29 cellular contexts compared by ENCODE assay signal in the genomic region with DNA sequence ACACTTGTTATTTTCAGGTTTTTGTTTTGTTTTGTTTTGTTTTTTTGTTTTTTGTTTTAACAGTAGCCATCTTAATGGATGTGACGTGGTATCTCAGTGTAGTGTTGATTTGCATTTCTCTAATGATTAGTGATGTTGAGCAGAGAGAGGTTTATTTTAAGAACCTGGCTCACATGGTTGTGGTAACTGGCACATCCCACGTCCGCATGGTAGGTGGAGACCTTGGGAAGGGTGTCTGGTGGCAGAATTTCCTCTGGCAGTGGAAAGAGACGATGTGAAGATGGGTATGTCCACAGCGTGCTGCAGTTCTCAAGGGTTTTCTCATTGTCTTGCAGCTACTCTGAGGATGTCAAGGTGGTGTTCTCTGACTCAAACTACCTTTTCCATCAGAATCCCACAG.
"Had no signal": no experiment of that assay in that cellular context is flagged by ENCODE, and none has a peak within 500 bp of the region (broad histone marks: within the 10 kb centered on the region; RNA-seq: fewer than 3 reads in every experiment).

No MANE protein-coding gene starts in this region.

- H3K4me3 ChIP-seq: ascending aorta, breast epithelium, cardiac muscle cell, coronary artery, dorsolateral prefrontal cortex, esophagus muscularis mucosa, gastrocnemius medialis had no signal

- H3K27me3 Mint-ChIP-seq: activated CD4-positive, alpha-beta memory T cell treated with anti-CD3 and anti-CD28 coated beads, Interleukin-2, amount 10 ng/mL, durations not matched to agents 7 days and 5 days; activated CD4-positive, alpha-beta T cell treated with anti-CD3 and anti-CD28 coated beads, Interleukin-2, amount 10 ng/mL, durations not matched to agents 7 days and 5 days; activated naive CD4-positive, alpha-beta T cell treated with anti-CD3 and anti-CD28 coated beads, Interleukin-2, amount 10 ng/mL, durations not matched to agents 7 days and 5 days; activated naive CD8-positive, alpha-beta T cell treated with anti-CD3 and anti-CD28 coated beads, Interleukin-2, amount 10 ng/mL, durations not matched to agents 7 days and 5 days; activated T-cell treated with anti-CD3 and anti-CD28 coated beads, Interleukin-2, amount 50 U/mL, for 24 hours; central memory CD8-positive, alpha-beta T cell; dendritic cell treated with granulocyte-macrophage colony-stimulating factor and Interleukin-4, amounts not matched to agents 40 ng/mL and 50 ng/mL, for 4 days had no signal

- H3K4me1 ChIP-seq: ascending aorta, breast epithelium, esophagus muscularis mucosa, foreskin keratinocyte, gastrocnemius medialis had no signal

- H3K36me3 ChIP-seq: ascending aorta, breast epithelium, cardiac muscle cell, gastrocnemius medialis had no signal

- H3K36me3 Mint-ChIP-seq: activated naive CD4-positive, alpha-beta T cell treated with anti-CD3 and anti-CD28 coated beads, Interleukin-2, amount 10 ng/mL, durations not matched to agents 7 days and 5 days; activated naive CD8-positive, alpha-beta T cell treated with anti-CD3 and anti-CD28 coated beads, Interleukin-2, amount 10 ng/mL, durations not matched to agents 7 days and 5 days had no signal

- H3K27me3 ChIP-seq: ascending aorta, breast epithelium, dorsolateral prefrontal cortex, esophagus muscularis mucosa, foreskin keratinocyte, gastrocnemius medialis had no signal

- DNase-seq: activated CD4-positive, alpha-beta memory T cell treated with anti-CD3 and anti-CD28 coated beads, Interleukin-2, amount 10 ng/mL, durations not matched to agents 7 days and 5 days; activated CD4-positive, alpha-beta T cell treated with anti-CD3 and anti-CD28 coated beads for 1 hour; activated CD4-positive, alpha-beta T cell treated with anti-CD3 and anti-CD28 coated beads for 4 hours; activated CD4-positive, alpha-beta T cell treated with anti-CD3 and anti-CD28 coated beads, Interleukin-2, amount 10 ng/mL, durations not matched to agents 7 days and 5 days; activated CD4-positive, alpha-beta T cell treated with anti-CD3 and anti-CD28 coated beads, Interleukin-2, amount 50 U/mL, for 4 hours; activated CD8-positive, alpha-beta memory T cell treated with anti-CD3 and anti-CD28 coated beads, Interleukin-2, amount 50 U/mL, for 48 hours; activated gamma-delta T cell; activated naive CD4-positive, alpha-beta T cell; activated naive CD4-positive, alpha-beta T cell treated with anti-CD3 and anti-CD28 coated beads, Interleukin-2, amount 10 ng/mL, durations not matched to agents 7 days and 5 days; activated naive CD8-positive, alpha-beta T cell treated with anti-CD3 and anti-CD28 coated beads, Interleukin-2, amount 10 ng/mL, durations not matched to agents 7 days and 5 days; activated T-cell treated with anti-CD3 and anti-CD28 coated beads for 4 hours; activated T-cell treated with anti-CD3 and anti-CD28 coated beads, Interleukin-2, amount 50 U/mL, for 24 hours; activated T-cell treated with anti-CD3 and anti-CD28 coated beads, Interleukin-2, amount 50 U/mL, for 72 hours; dorsolateral prefrontal cortex; effector memory CD4-positive, alpha-beta T cell; erythroblast; foreskin keratinocyte; gastrocnemius medialis; glutamatergic neuron; T-helper 2 cell had no signal

- ATAC-seq: activated naive CD4-positive, alpha-beta T cell treated with anti-CD3 and anti-CD28 coated beads, Interleukin-2, amount 50 U/mL, for 72 hours; activated T-cell treated with anti-CD3 and anti-CD28 coated beads, Interleukin-2, amount 50 U/mL, for 72 hours; foreskin keratinocyte; gastrocnemius medialis had no signal

- H3K4me3 Mint-ChIP-seq: activated CD4-positive, alpha-beta memory T cell treated with anti-CD3 and anti-CD28 coated beads, Interleukin-2, amount 10 ng/mL, durations not matched to agents 7 days and 5 days; activated CD4-positive, alpha-beta T cell treated with anti-CD3 and anti-CD28 coated beads, Interleukin-2, amount 10 ng/mL, durations not matched to agents 7 days and 5 days; activated naive CD4-positive, alpha-beta T cell treated with anti-CD3 and anti-CD28 coated beads, Interleukin-2, amount 10 ng/mL, durations not matched to agents 7 days and 5 days; activated naive CD8-positive, alpha-beta T cell treated with anti-CD3 and anti-CD28 coated beads, Interleukin-2, amount 10 ng/mL, durations not matched to agents 7 days and 5 days; activated T-cell treated with anti-CD3 and anti-CD28 coated beads, Interleukin-2, amount 50 U/mL, for 24 hours; activated T-cell treated with anti-CD3 and anti-CD28 coated beads, Interleukin-2, amount 50 U/mL, for 72 hours; brain; central memory CD8-positive, alpha-beta T cell; dendritic cell treated with granulocyte-macrophage colony-stimulating factor and Interleukin-4, amounts not matched to agents 40 ng/mL and 50 ng/mL, for 4 days had no signal

- H3K27ac ChIP-seq: ascending aorta, breast epithelium, cardiac muscle cell, coronary artery, dorsolateral prefrontal cortex, esophagus muscularis mucosa, foreskin keratinocyte, gastrocnemius medialis had no signal

- H3K27ac Mint-ChIP-seq: activated CD4-positive, alpha-beta memory T cell treated with anti-CD3 and anti-CD28 coated beads, Interleukin-2, amount 10 ng/mL, durations not matched to agents 7 days and 5 days; activated CD4-positive, alpha-beta T cell treated with anti-CD3 and anti-CD28 coated beads, Interleukin-2, amount 10 ng/mL, durations not matched to agents 7 days and 5 days; activated naive CD4-positive, alpha-beta T cell treated with anti-CD3 and anti-CD28 coated beads, Interleukin-2, amount 10 ng/mL, durations not matched to agents 7 days and 5 days; activated naive CD4-positive, alpha-beta T cell treated with anti-CD3 and anti-CD28 coated beads, Interleukin-2, amount 50 U/mL, for 72 hours; activated naive CD8-positive, alpha-beta T cell treated with anti-CD3 and anti-CD28 coated beads, Interleukin-2, amount 10 ng/mL, durations not matched to agents 7 days and 5 days; activated T-cell treated with anti-CD3 and anti-CD28 coated beads, Interleukin-2, amount 50 U/mL, for 24 hours; activated T-cell treated with anti-CD3 and anti-CD28 coated beads, Interleukin-2, amount 50 U/mL, for 72 hours; brain; dendritic cell treated with granulocyte-macrophage colony-stimulating factor and Interleukin-4, amounts not matched to agents 40 ng/mL and 50 ng/mL, for 4 days had no signal

- H3K9me3 ChIP-seq: ascending aorta, esophagus muscularis mucosa, gastrocnemius medialis had no signal

- H3K4me1 Mint-ChIP-seq: activated CD4-positive, alpha-beta memory T cell treated with anti-CD3 and anti-CD28 coated beads, Interleukin-2, amount 10 ng/mL, durations not matched to agents 7 days and 5 days; activated CD4-positive, alpha-beta T cell treated with anti-CD3 and anti-CD28 coated beads, Interleukin-2, amount 10 ng/mL, durations not matched to agents 7 days and 5 days; activated naive CD4-positive, alpha-beta T cell treated with anti-CD3 and anti-CD28 coated beads, Interleukin-2, amount 10 ng/mL, durations not matched to agents 7 days and 5 days; activated naive CD8-positive, alpha-beta T cell treated with anti-CD3 and anti-CD28 coated beads, Interleukin-2, amount 10 ng/mL, durations not matched to agents 7 days and 5 days; brain; central memory CD8-positive, alpha-beta T cell had no signal
